8 cellular contexts compared by ENCODE assay signal in genomic region chr5:139561655-139562451, GRCh38. TPM values are rescaled to one million over a fixed set of nuclear protein-coding genes. Genes with fewer than 3 reads are reported as not detected.
DNase-seq lines count a peak whose midpoint lies in the region; ATAC-seq and TF ChIP-seq lines count a peak whose summit lies in the region.

No MANE protein-coding gene starts in this region.

- dilution Hi-C loops in IMR-90 (cut with HindIII; ENCODE audit: low sequenced_read_pairs, unreplicated experiment) = no loop called here

- CTCF ChIA-PET in IMR-90 (lab: Yijun Ruan, JAX) = interaction anchor here (0.6 to 0.9 kb wide), 3 partner anchors 14 to 1908 kb away, joined by 4 to 14 read pairs (median 5); partner anchors contain the start of gene CTNNA1

- ATAC-seq in GM21576 (IDR thresholded peaks at IDR 0.05; ENCODE audit: unreplicated experiment) (peak; percentile 14), IMR-90 (ENCODE audit: low read depth) (peak; percentile 35), lower lobe of right lung (peak; percentile 64 to 67)

- H2AK9ac ChIP-seq in IMR-90 (replicated peaks; ENCODE audit: low read depth, low read length, poor library complexity) = peak overlapping the region; percentile 94

- H3K79me2 ChIP-seq in DOHH2 (ENCODE audit: control insufficient read depth, low read length) = peaks cover 62% of the 10 kb centered on the region

- H2BK120ac ChIP-seq in IMR-90 (ENCODE audit: low read depth, low read length) = no peak overlapping the region

- H4K20me1 ChIP-seq in DOHH2 (ENCODE audit: control insufficient read depth, insufficient read depth, low read depth, low read length) (peaks cover 13% of the 10 kb centered on the region; the same call in 1 of the 2 replicates), IMR-90 (ENCODE audit: insufficient read depth, low read length) (peaks cover 43% of the 10 kb centered on the region)

- no peak overlapping the region for H2BK15ac ChIP-seq in IMR-90 (ENCODE audit: low read depth, low read length)

- DNase-seq in IMR-90 (peak; percentile 34), lower lobe of right lung (peak; percentile 68), putamen (ENCODE audit: low spot score) (no peak)
- peak; percentile 36 to 56 (median 46) for DNase-seq in activated CD4-positive, CD25-positive, alpha-beta regulatory T cell (lab: John Stamatoyannopoulos, UW)
- peak; percentile 33 for DNase-seq in stimulated activated CD8-positive, alpha-beta memory T cell treated with anti-CD3 and anti-CD28 coated beads, Interleukin-15, amount 100 ng/mL, for 24 hours (ENCODE audit: low read depth)

- TF ChIP-seq CTCF in DOHH2 (IDR thresholded peaks at IDR 0.05; ENCODE audit: low read depth, low read length, poor library complexity, severe bottlenecking) (peak; percentile 7), IMR-90 (conservative IDR thresholded peaks at IDR 0.05; ENCODE audit: low read depth, low read length) (no peak), lower lobe of right lung (IDR thresholded peaks at IDR 0.05) (no peak)

- peak overlapping the region; percentile 52; the same call in 1 of the 2 replicates for H4K91ac ChIP-seq in IMR-90 (ENCODE audit: insufficient read depth, low read depth, low read length)

- H3K27ac ChIP-seq in DOHH2 (ENCODE audit: low read depth, low read length) (peak overlapping the region; percentile 89), IMR-90 (ENCODE audit: insufficient read depth, low read length) (peak overlapping the region; percentile 82), duodenal mucosa (ENCODE audit: low read depth, low read length) (peak overlapping the region; percentile 94), lower lobe of right lung (peak overlapping the region; percentile 96)

- H3K4me1 ChIP-seq in DOHH2 (ENCODE audit: control insufficient read depth, low read length) (peaks cover 53% of the 10 kb centered on the region), IMR-90 (ENCODE audit: control insufficient read depth, insufficient read depth, low read length) (peaks cover 9% of the 10 kb centered on the region), duodenal mucosa (ENCODE audit: control insufficient read depth in 1 of 2, insufficient read depth in 2 of 2, low read length in 2 of 2) (peaks cover 26 to 27% of the 10 kb centered on the region in 2 donors), lower lobe of right lung (peaks cover 51% of the 10 kb centered on the region)

- H3K56ac ChIP-seq in IMR-90 (ENCODE audit: extremely low read depth, insufficient read depth, low read length) = peak overlapping the region; percentile 91

- H3K23ac ChIP-seq in IMR-90 (ENCODE audit: low read depth, low read length) = peak overlapping the region; percentile 90

- H2AFZ ChIP-seq in IMR-90 (replicated peaks; ENCODE audit: low read length, poor library complexity) = peak overlapping the region; percentile 96

- H3K4me3 ChIP-seq in DOHH2 (ENCODE audit: low read length) (peak overlapping the region; percentile 98), IMR-90 (ENCODE audit: insufficient read depth, low read depth, low read length) (peak overlapping the region; percentile 84), duodenal mucosa (ENCODE audit: low read depth in 1 of 2, low read length in 2 of 2) (peak overlapping the region; percentile 91 to 97), lower lobe of right lung (peak overlapping the region; percentile 85)

- 0 out of 2 replicates have a peak overlapping the region, but pooled peaks have one; percentile 1 for H3K18ac ChIP-seq in IMR-90 (ENCODE audit: low read depth, low read length)

- no peak for TF ChIP-seq POLR2A in IMR-90 (IDR thresholded peaks at IDR 0.05; ENCODE audit: low read depth, low read length)

- peak overlapping the region; percentile 93 for H3K14ac ChIP-seq in IMR-90 (replicated peaks; ENCODE audit: low read depth, low read length)

- 1% methylated on average over 15 of the region's 57 CpGs; no CpG with 5 or more reads in 1 of the 2 experiments for WGBS in IMR-90 (ENCODE audit: extremely low coverage in 2 of 2, insufficient read length in 1 of 2), 2 experiments

- POLR2A ChIA-PET in IMR-90 (lab: Charles Lee; ENCODE audit: unreplicated experiment) = no interaction called here

- peaks cover 4 to 35% of the 10 kb centered on the region in 2 experiments; a peak in 3 of 4 replicates for H3K79me1 ChIP-seq in IMR-90 (ENCODE audit: low read depth in 1 of 2, low read length in 2 of 2)

- peaks cover 8% of the 10 kb centered on the region; the same call in 1 of the 2 replicates for H3K9me1 ChIP-seq in IMR-90 (ENCODE audit: insufficient read depth, low read length)

- no TSS peak for BruUV-seq in IMR-90 (replicated peaks; lab: Mats Ljungman, UMichigan)

- H3K9me2 ChIP-seq in DOHH2 (replicated peaks; ENCODE audit: control insufficient read depth, low read length) = no peaks in the 10 kb centered on the region

- peak overlapping the region; percentile 83 for H3K4me2 ChIP-seq in DOHH2 (ENCODE audit: low read length)
- H3K4me2 ChIP-seq in IMR-90 (ENCODE audit: low read depth, low read length) = peak overlapping the region; percentile 85

- no peaks in the 10 kb centered on the region for H3K27me3 ChIP-seq in DOHH2 (ENCODE audit: control insufficient read depth, low read length)
- H3K27me3 ChIP-seq in IMR-90 (ENCODE audit: control insufficient read depth, insufficient read depth, low read length) = no peaks in the 10 kb centered on the region
- H3K27me3 ChIP-seq in duodenal mucosa (ENCODE audit: control insufficient read depth in 1 of 2, insufficient read depth in 2 of 2, low read length in 2 of 2) = no peaks in the 10 kb centered on the region
- H3K27me3 ChIP-seq in lower lobe of right lung (ENCODE audit: low read depth) = no peaks in the 10 kb centered on the region

- peak overlapping the region; percentile 71 to 79 for H4K8ac ChIP-seq in IMR-90 (ENCODE audit: low read depth in 2 of 2, low read length in 2 of 2)

- H3K9ac ChIP-seq in IMR-90 (ENCODE audit: low read depth, low read length) (peak overlapping the region; percentile 99), duodenal mucosa (ENCODE audit: low read depth in 1 of 2, low read length in 2 of 2) (peak overlapping the region; percentile 87 to 89)

- peaks cover 21% of the 10 kb centered on the region for H3F3A ChIP-seq in DOHH2 (ENCODE audit: control insufficient read depth, insufficient read depth)

- peak overlapping the region; percentile 94 for H2AK5ac ChIP-seq in IMR-90 (ENCODE audit: low read depth, low read length)

- in situ Hi-C loops in IMR-90 (cut with MboI; ENCODE audit: low sequenced_read_pairs) = no loop called here

- TF ChIP-seq RAD21 in IMR-90 (IDR thresholded peaks at IDR 0.05; ENCODE audit: low read length) = no peak

- peak overlapping the region; percentile 19; the same call in 1 of the 2 replicates for H4K5ac ChIP-seq in IMR-90 (ENCODE audit: low read depth, low read length)

- intact Hi-C loops in IMR-90 (cut with micrococcal nuclease) (loop anchor here (5.0 kb wide), 2 partner anchors 125 to 140 kb away; partner anchors contain the start of gene DNAJC18), lower lobe of right lung (cut with DNase I) (no loop called here)

- no peaks in the 10 kb centered on the region for H3K9me3 ChIP-seq in DOHH2 (ENCODE audit: control insufficient read depth, insufficient read depth, low read length)
- H3K9me3 ChIP-seq in IMR-90 (ENCODE audit: control insufficient read depth, insufficient read depth, low read length) = no peaks in the 10 kb centered on the region
- no peaks in the 10 kb centered on the region for H3K9me3 ChIP-seq in duodenal mucosa (ENCODE audit: control insufficient read depth in 1 of 2, low read length in 2 of 2)
- no peaks in the 10 kb centered on the region for H3K9me3 ChIP-seq in lower lobe of right lung

- no peak overlapping the region for H2BK20ac ChIP-seq in IMR-90 (ENCODE audit: low read depth, low read length)

- peak overlapping the region; percentile 73 for H2BK5ac ChIP-seq in IMR-90 (ENCODE audit: low read depth, low read length, poor library complexity, severe bottlenecking)

- H3K4ac ChIP-seq in IMR-90 (ENCODE audit: low read depth, low read length) = peak overlapping the region; percentile 86

- H3K36me3 ChIP-seq in DOHH2 (ENCODE audit: control insufficient read depth, low read length) (peaks cover 50% of the 10 kb centered on the region), IMR-90 (ENCODE audit: control insufficient read depth, insufficient read depth, low read length) (no peaks in the 10 kb centered on the region; the same call in 1 of the 2 replicates), duodenal mucosa (ENCODE audit: control insufficient read depth in 1 of 2, insufficient read depth in 2 of 2, low read length in 2 of 2) (no peaks in the 10 kb centered on the region), lower lobe of right lung (no peaks in the 10 kb centered on the region)

TF ChIP-seq in IMR-90, 13 proteins besides CTCF, POLR2A, EP300 and RAD21:
- TF ChIP-seq MXI1 (IDR thresholded peaks at IDR 0.05; ENCODE audit: borderline replicate concordance, low read depth, low read length) (no peak), MAZ (IDR thresholded peaks at IDR 0.05; ENCODE audit: borderline replicate concordance, low read depth, low read length) (no peak), BHLHE40 (IDR thresholded peaks at IDR 0.05; ENCODE audit: low read depth, low read length) (no peak), MAFK (IDR thresholded peaks at IDR 0.05; ENCODE audit: low read depth, low read length) (no peak)
TF ChIP-seq in IMR-90: peak in this region for 0.

RNA-seq across cellular contexts. Expression of gene UBE2D2, which starts 0.7 kb away (rescaled TPM):
- 35.7 and 56.7 TPM in 2 replicates for total RNA-seq in IMR-90 (2012; rRNA removed)
- 26.9 and 34.4 TPM in 2 replicates for polyA plus RNA-seq in IMR-90 (2012; rRNA removed)
- polyA plus RNA-seq in IMR-90 (2012; cell fraction: cytosol; rRNA removed) = 17.1 and 36.9 TPM in 2 replicates
- 16.3 and 16.8 TPM in 2 replicates for polyA plus RNA-seq in IMR-90 (2012; cell fraction: nucleus; rRNA removed; ENCODE audit: low replicate concordance)
- 97.0 TPM for total RNA-seq in lower lobe of right lung

Comparison
In these comparisons a context has a peak if more than half of its experiments do, and no peak if none do; other contexts are left out.
1. ATAC-seq: peak in every context shown above with its lines; median percentile 66 in lower lobe of right lung; 35 in IMR-90; 14 in GM21576.